4 cellular contexts compared by ENCODE assay signal in the genomic region with DNA sequence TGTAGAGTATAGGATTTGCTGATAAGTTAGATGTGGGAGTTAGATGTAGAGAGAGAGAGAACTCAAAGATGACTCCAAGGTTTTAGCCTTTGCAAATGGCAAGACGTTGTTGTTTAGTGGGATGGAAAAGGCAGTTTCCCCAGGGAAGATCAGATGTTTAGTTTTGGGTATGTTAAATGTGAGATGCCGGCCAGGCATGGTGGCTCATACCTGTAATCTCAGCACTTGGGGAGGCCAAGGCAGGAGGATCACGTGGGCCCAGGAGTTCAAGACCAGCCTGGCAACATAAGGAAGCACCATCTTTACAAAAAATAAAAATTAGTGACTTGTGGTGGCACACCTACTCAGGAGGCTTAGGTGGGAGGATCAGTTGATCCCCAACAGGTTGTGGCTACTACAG.
"Had no signal": no experiment of that assay in that cellular context is flagged by ENCODE, and none has a peak within 500 bp of the region (broad histone marks: within the 10 kb centered on the region; RNA-seq: fewer than 3 reads in every experiment).

No MANE protein-coding gene starts in this region.

- DNase-seq: GOT3, KG1 had no signal

- H3K27ac ChIP-seq: HL-60 had no signal

- FAIRE-seq: K562 had no signal

- H3K4me3 ChIP-seq: K562 had no signal
